Comparison of ENCODE assay signal across 8 cellular contexts in genomic region chr21:33196956-33197374, GRCh38. TPM values are rescaled to one million over a fixed set of nuclear protein-coding genes. Genes with fewer than 3 reads are reported as not detected.
DNase-seq lines count a peak whose midpoint lies in the region; ATAC-seq and TF ChIP-seq lines count a peak whose summit lies in the region.

No MANE protein-coding gene starts in this region.

- H3K27me3 Mint-ChIP-seq in activated naive CD4-positive, alpha-beta T cell treated with anti-CD3 and anti-CD28 coated beads, Interleukin-2, amount 10 ng/mL, durations not matched to agents 7 days and 5 days: peaks cover 34% of the 10 kb centered on the region

- no peak overlapping the region for H3K4me3 Mint-ChIP-seq in activated naive CD4-positive, alpha-beta T cell treated with anti-CD3 and anti-CD28 coated beads, Interleukin-2, amount 10 ng/mL, durations not matched to agents 7 days and 5 days

- DNase-seq in DMS79 treated with DMSO at 0.1 percent for 48 hours (lab: John Stamatoyannopoulos, UW) (peak; percentile 58), LNCaP clone FGC (ENCODE audit: low read depth) (peak; percentile 10), SHP77 (lab: John Stamatoyannopoulos, UW) (peak; percentile 49 to 73), cardiac septum (ENCODE audit: low spot score) (peak; percentile 82), pons (ENCODE audit: low spot score) (peak; percentile 86)
- peak; percentile 66 for DNase-seq in activated naive CD4-positive, alpha-beta T cell treated with anti-CD3 and anti-CD28 coated beads, Interleukin-2, amount 10 ng/mL, durations not matched to agents 7 days and 5 days

- no peaks in the 10 kb centered on the region for H3K9me3 Mint-ChIP-seq in activated naive CD4-positive, alpha-beta T cell treated with anti-CD3 and anti-CD28 coated beads, Interleukin-2, amount 10 ng/mL, durations not matched to agents 7 days and 5 days

- H3K36me3 Mint-ChIP-seq in activated naive CD4-positive, alpha-beta T cell treated with anti-CD3 and anti-CD28 coated beads, Interleukin-2, amount 10 ng/mL, durations not matched to agents 7 days and 5 days: no peaks in the 10 kb centered on the region

- TF ChIP-seq CTCF in LNCaP clone FGC (IDR thresholded peaks at IDR 0.05; ENCODE audit: control insufficient read depth, extremely low read depth, insufficient read depth): peak; percentile 63

- peaks cover 14% of the 10 kb centered on the region for H3K4me1 Mint-ChIP-seq in activated naive CD4-positive, alpha-beta T cell treated with anti-CD3 and anti-CD28 coated beads, Interleukin-2, amount 10 ng/mL, durations not matched to agents 7 days and 5 days

- CTCF ChIA-PET in activated naive CD4-positive, alpha-beta T cell treated with anti-CD3 and anti-CD28 coated beads, Interleukin-2, amount 10 ng/mL, durations not matched to agents 7 days and 5 days (lab: Charles Lee): interaction anchor here (0.7 to 4.2 kb wide), 48 partner anchors 10 to 409 kb away, joined by 3 to 44 read pairs (median 4); no protein-coding TSS in a partner anchor

- intact Hi-C loops in cardiac septum (cut with DNase I): loop anchor here (2.0 to 10.0 kb wide), 4 partner anchors 165 to 362 kb away; no protein-coding TSS in a partner anchor

- ATAC-seq in HG03521 (IDR thresholded peaks at IDR 0.05; ENCODE audit: unreplicated experiment) (no peak), GM18867 (IDR thresholded peaks at IDR 0.05; ENCODE audit: unreplicated experiment) (no peak)

- H3K4me3 ChIP-seq in LNCaP clone FGC (ENCODE audit: low read depth, low read length): no peak overlapping the region

- no peak overlapping the region for H3K27ac Mint-ChIP-seq in activated naive CD4-positive, alpha-beta T cell treated with anti-CD3 and anti-CD28 coated beads, Interleukin-2, amount 10 ng/mL, durations not matched to agents 7 days and 5 days

RNA-seq across cellular contexts. Expression of gene IFNAR2, which starts 32.8 kb away (rescaled TPM):
- 14.4 TPM for total RNA-seq in cardiac septum

Comparison
In these comparisons a context has a peak if more than half of its experiments do, and no peak if none do; other contexts are left out.
1. DNase-seq: peak in every context shown above with its lines; median percentile 86 in pons; 82 in cardiac septum; 66 in activated naive CD4-positive, alpha-beta T cell treated with anti-CD3 and anti-CD28 coated beads, Interleukin-2, amount 10 ng/mL, durations not matched to agents 7 days and 5 days; 61 in SHP77; 58 in DMS79 treated with DMSO at 0.1 percent for 48 hours; 10 in LNCaP clone FGC.